8 cellular contexts compared by ENCODE assay signal in genomic region chr10:118754132-118754555, GRCh38. TPM values are rescaled to one million over a fixed set of nuclear protein-coding genes. Genes with fewer than 3 reads are reported as not detected.
DNase-seq lines count a peak whose midpoint lies in the region; ATAC-seq and TF ChIP-seq lines count a peak whose summit lies in the region.

No MANE protein-coding gene starts in this region.

- no peaks in the 10 kb centered on the region for H3K36me3 ChIP-seq in KMS-11 (ENCODE audit: insufficient read depth)
- no peaks in the 10 kb centered on the region for H3K36me3 ChIP-seq in lung (ENCODE audit: control insufficient read depth in 2 of 2, insufficient read depth in 2 of 2, low read length in 2 of 2)

- intact Hi-C loops in dorsolateral prefrontal cortex (cut with DNase I) = loop anchor here (2.0 to 10.0 kb wide), 5 partner anchors 79 to 843 kb away; partner anchors contain the start of genes NANOS1 (in 2 of the 2), EIF3A (in 1 of the 2) and TIAL1 (in 1 of the 2)

- whole genome bisulfite sequencing in lung, 2 donors = 1% methylated on average over 17 to 26 of the region's 26 CpGs

- no peaks in the 10 kb centered on the region for H3K9me3 ChIP-seq in lung (ENCODE audit: control insufficient read depth in 2 of 2, insufficient read depth in 1 of 2, low read length in 1 of 2)

- no peaks in the 10 kb centered on the region for H4K20me1 ChIP-seq in KMS-11 (ENCODE audit: insufficient read depth)

- H3K4me1 ChIP-seq in KMS-11 (ENCODE audit: low read depth, poor library complexity, severe bottlenecking) (peaks cover 26% of the 10 kb centered on the region), lung (ENCODE audit: control insufficient read depth in 2 of 2, insufficient read depth in 2 of 2, low read length in 2 of 2) (peaks cover 2 to 15% of the 10 kb centered on the region in 2 donors)

- peak; percentile 51 for DNase-seq in Daoy (ENCODE audit: low read depth)
- peak; percentile 26 to 31 for DNase-seq in activated CD4-positive, alpha-beta T cell treated with anti-CD3 and anti-CD28 coated beads for 4 hours
- peak in 6 of 10 donors; percentile 9 to 49 (median 28) for DNase-seq in dorsolateral prefrontal cortex
- peak; percentile 56 for DNase-seq in lung (ENCODE audit: low spot score)
- DNase-seq in stimulated activated CD8-positive, alpha-beta memory T cell treated with anti-CD3 and anti-CD28 coated beads, Interleukin-7, amount 100 ng/mL, for 48 hours (ENCODE audit: extremely low read depth in 1 of 2, low read depth in 1 of 2) = peak; percentile 6 to 27
- DNase-seq in NCI-H187 (lab: John Stamatoyannopoulos, UW) = no peak

- peak; percentile 14 for ATAC-seq in GM21619 (IDR thresholded peaks at IDR 0.05; ENCODE audit: unreplicated experiment)
- ATAC-seq in lung (ENCODE audit: insufficient read depth, low FRiP score) = peak; percentile 9

- H2AFZ ChIP-seq in KMS-11 (ENCODE audit: low read depth) = peak overlapping the region; percentile 77

- H3K27me3 ChIP-seq in KMS-11 (ENCODE audit: insufficient read depth, low read depth) (no peaks in the 10 kb centered on the region), dorsolateral prefrontal cortex (no peaks in the 10 kb centered on the region), lung (ENCODE audit: control insufficient read depth, insufficient read depth) (no peaks in the 10 kb centered on the region)

- H3K4me3 ChIP-seq in KMS-11 (IDR thresholded peaks at IDR 0.05; ENCODE audit: insufficient read depth, low read depth, low read length) = peak overlapping the region; percentile 53
- peak overlapping the region; percentile 68 to 100 (median 96) for H3K4me3 ChIP-seq in dorsolateral prefrontal cortex
- H3K4me3 ChIP-seq in lung = peak overlapping the region; percentile 89

- H3K9ac ChIP-seq in KMS-11 = peak overlapping the region; percentile 64

- TF ChIP-seq CTCF in KMS-11 (conservative IDR thresholded peaks at IDR 0.05; ENCODE audit: low read depth, low read length) (no peak), dorsolateral prefrontal cortex (IDR thresholded peaks at IDR 0.05 in 54 of 56, conservative IDR thresholded peaks at IDR 0.05 in 2 of 56; ENCODE audit: low read depth in 1 of 56, partially characterized antibody in 56 of 56) (no peak), lung (IDR thresholded peaks at IDR 0.05; ENCODE audit: control extremely low read depth, extremely low read depth) (no peak)

- peaks cover 55% of the 10 kb centered on the region for H3K79me2 ChIP-seq in KMS-11 (ENCODE audit: insufficient read depth, low read depth)

- peak overlapping the region; percentile 96 for H3K4me2 ChIP-seq in KMS-11

- peak overlapping the region; percentile 47 for H3K27ac ChIP-seq in KMS-11
- H3K27ac ChIP-seq in dorsolateral prefrontal cortex = peak overlapping the region in 55 of 59 donors; percentile 10 to 96 (median 85)
- H3K27ac ChIP-seq in lung (ENCODE audit: low read depth in 1 of 2, low read length in 1 of 2) = peak overlapping the region; percentile 83 to 86

RNA-seq across cellular contexts. Expression of gene CACUL1, which starts 0.6 kb away (rescaled TPM):
- total RNA-seq in Daoy (2014; rRNA removed; shearing (Covaris generic)) = 19.9 and 23.8 TPM in 2 replicates
- total RNA-seq in dorsolateral prefrontal cortex (10 to 100 TPM; 35.3 to 76.5 (median 52.9) TPM), lung (10 to 100 TPM; 38.1 to 66.3 TPM)
- polyA plus RNA-seq in lung = 1 to 10 TPM; 7.9 to 8.0 TPM

Comparison
In these comparisons a context has a peak if more than half of its experiments do, and no peak if none do; other contexts are left out.
1. DNase-seq: peak in Daoy (single experiment), activated CD4-positive, alpha-beta T cell treated with anti-CD3 and anti-CD28 coated beads for 4 hours (2 of 2), dorsolateral prefrontal cortex (6 of 10), lung (single experiment) and stimulated activated CD8-positive, alpha-beta memory T cell treated with anti-CD3 and anti-CD28 coated beads, Interleukin-7, amount 100 ng/mL, for 48 hours (2 of 2); none in NCI-H187 (0 of 2).
2. Peak in every context shown above with its lines, with median percentiles within 50 percentile points of each other: H3K27ac ChIP-seq and H3K4me3 ChIP-seq.